ENCODE assay signal across 8 cellular contexts in the genomic region with DNA sequence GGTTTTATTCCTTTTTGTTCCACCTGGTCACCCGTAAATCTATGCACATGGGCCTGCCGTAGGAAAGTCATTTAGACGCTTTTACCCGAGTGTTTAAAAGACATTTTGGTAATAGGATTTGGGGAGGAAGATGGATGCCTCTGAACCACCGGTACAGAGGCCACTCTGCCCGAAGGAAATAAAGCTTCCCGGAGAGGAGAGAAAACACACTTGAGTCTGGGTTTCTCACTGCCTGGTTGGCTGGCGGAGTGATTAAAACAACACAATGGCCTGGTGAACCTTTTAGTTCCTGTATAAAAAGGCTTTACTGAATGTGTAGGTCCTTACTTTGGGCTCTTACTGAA. TPM values are rescaled to one million over a fixed set of nuclear protein-coding genes. Genes with fewer than 3 reads are reported as not detected.
DNase-seq lines count a peak whose midpoint lies in the region; ATAC-seq, FAIRE-seq and TF ChIP-seq lines count a peak whose summit lies in the region.

No MANE protein-coding gene starts in this region.

- no peaks in the 10 kb centered on the region for H3K36me3 Mint-ChIP-seq in activated CD4-positive, alpha-beta memory T cell treated with anti-CD3 and anti-CD28 coated beads for 36 hours

- H3K9me3 ChIP-seq in BLaER1 (peaks cover 1% of the 10 kb centered on the region; the same call in 1 of the 2 replicates), fibroblast of lung (ENCODE audit: control insufficient read depth, insufficient read depth, low read depth, low read length) (no peaks in the 10 kb centered on the region), neutrophil (no peaks in the 10 kb centered on the region)

- H4K20me1 ChIP-seq in BLaER1 = no peaks in the 10 kb centered on the region
- H4K20me1 ChIP-seq in KMS-11 (ENCODE audit: insufficient read depth) = no peaks in the 10 kb centered on the region
- no peaks in the 10 kb centered on the region for H4K20me1 ChIP-seq in fibroblast of lung (ENCODE audit: control insufficient read depth, extremely low read depth, insufficient read depth, low read length)

- peak overlapping the region; percentile 90 for H3K27ac ChIP-seq in BLaER1
- H3K27ac ChIP-seq in KMS-11 = peak overlapping the region; percentile 98
- peak overlapping the region; percentile 82 for H3K27ac ChIP-seq in fibroblast of lung (ENCODE audit: insufficient read depth, low read length)
- H3K27ac ChIP-seq in neutrophil = no peak overlapping the region

- peak; percentile 33 for DNase-seq in activated CD4-positive, alpha-beta memory T cell treated with anti-CD3 and anti-CD28 coated beads for 36 hours
- peak in 1 of 2 donors; percentile 29 for DNase-seq in fibroblast of lung (ENCODE audit: low read depth in 2 of 2)
- no peak for DNase-seq in D721Med (ENCODE audit: insufficient read length, low spot score)

- H3K9me3 Mint-ChIP-seq in activated CD4-positive, alpha-beta memory T cell treated with anti-CD3 and anti-CD28 coated beads for 36 hours = no peaks in the 10 kb centered on the region

- peak overlapping the region; percentile 76 for H3K4me3 ChIP-seq in BLaER1
- peak overlapping the region; percentile 56 for H3K4me3 ChIP-seq in KMS-11 (IDR thresholded peaks at IDR 0.05; ENCODE audit: insufficient read depth, low read depth, low read length)
- peak overlapping the region; percentile 61 to 80 (median 74) for H3K4me3 ChIP-seq in fibroblast of lung (replicated peaks in 1 of 4; ENCODE audit: control extremely low read depth in 1 of 4, insufficient read depth in 1 of 4, low read depth in 3 of 4, low read length in 4 of 4)
- peak overlapping the region; percentile 54 to 65 for H3K4me3 ChIP-seq in neutrophil (ENCODE audit: low read depth in 1 of 2, low read length in 1 of 2)

- peak overlapping the region; percentile 97 for H3K27ac Mint-ChIP-seq in activated CD4-positive, alpha-beta memory T cell treated with anti-CD3 and anti-CD28 coated beads for 36 hours

- H2AFZ ChIP-seq in KMS-11 (ENCODE audit: low read depth) (peak overlapping the region; percentile 85), fibroblast of lung (ENCODE audit: low read length) (peak overlapping the region; percentile 98)

- no peaks in the 10 kb centered on the region for H3K27me3 Mint-ChIP-seq in activated CD4-positive, alpha-beta memory T cell treated with anti-CD3 and anti-CD28 coated beads for 36 hours

- H3K79me2 ChIP-seq in KMS-11 (ENCODE audit: insufficient read depth, low read depth) = no peaks in the 10 kb centered on the region; the same call in 1 of the 2 replicates
- H3K79me2 ChIP-seq in fibroblast of lung (ENCODE audit: control insufficient read depth, insufficient read depth, low read length) = no peaks in the 10 kb centered on the region

- peak overlapping the region; percentile 87 for H3K9ac ChIP-seq in BLaER1
- peak overlapping the region; percentile 96 for H3K9ac ChIP-seq in KMS-11
- peak overlapping the region; percentile 70 for H3K9ac ChIP-seq in fibroblast of lung (ENCODE audit: insufficient read depth, low read length)

- CTCF ChIA-PET in activated CD4-positive, alpha-beta memory T cell treated with anti-CD3 and anti-CD28 coated beads for 36 hours (lab: Charles Lee) = interaction anchor here (0.7 kb wide), 1 partner anchor 299 kb away, joined by 3 read pairs; no protein-coding TSS in a partner anchor

- H3K4me1 ChIP-seq in BLaER1 = peaks cover 20% of the 10 kb centered on the region
- peaks cover 18% of the 10 kb centered on the region for H3K4me1 ChIP-seq in KMS-11 (ENCODE audit: low read depth, poor library complexity, severe bottlenecking)
- H3K4me1 ChIP-seq in fibroblast of lung (ENCODE audit: control insufficient read depth, extremely low read depth, insufficient read depth, low read length) = no peaks in the 10 kb centered on the region
- H3K4me1 ChIP-seq in neutrophil (ENCODE audit: control insufficient read depth in 1 of 2, insufficient read depth in 1 of 2, low read depth in 1 of 2, low read length in 1 of 2) = peaks cover 18 to 22% of the 10 kb centered on the region in 2 experiments

- H3K4me1 Mint-ChIP-seq in activated CD4-positive, alpha-beta memory T cell treated with anti-CD3 and anti-CD28 coated beads for 36 hours (ENCODE audit: low read depth) = peaks cover 19% of the 10 kb centered on the region

- H3K36me3 ChIP-seq in BLaER1 (no peaks in the 10 kb centered on the region), KMS-11 (ENCODE audit: insufficient read depth) (no peaks in the 10 kb centered on the region), fibroblast of lung (ENCODE audit: control insufficient read depth, insufficient read depth, low read length) (no peaks in the 10 kb centered on the region), neutrophil (no peaks in the 10 kb centered on the region)

- POLR2A ChIA-PET in activated CD4-positive, alpha-beta memory T cell treated with anti-CD3 and anti-CD28 coated beads for 36 hours (lab: Charles Lee) = interaction anchor here (0.6 kb wide), 1 partner anchor 400 kb away, joined by 3 read pairs; no protein-coding TSS in a partner anchor

- ATAC-seq in GM19351 (IDR thresholded peaks at IDR 0.05; ENCODE audit: unreplicated experiment) = peak; percentile 3
- ATAC-seq in GM21786 (IDR thresholded peaks at IDR 0.05; ENCODE audit: unreplicated experiment) = no peak

- H3K27me3 ChIP-seq in BLaER1 (no peaks in the 10 kb centered on the region), KMS-11 (ENCODE audit: insufficient read depth, low read depth) (no peaks in the 10 kb centered on the region), fibroblast of lung (ENCODE audit: control insufficient read depth, insufficient read depth, low read length) (no peaks in the 10 kb centered on the region), neutrophil (no peaks in the 10 kb centered on the region)

- peak overlapping the region; percentile 94 for H3K4me3 Mint-ChIP-seq in activated CD4-positive, alpha-beta memory T cell treated with anti-CD3 and anti-CD28 coated beads for 36 hours

- no peak for TF ChIP-seq CTCF in KMS-11 (conservative IDR thresholded peaks at IDR 0.05; ENCODE audit: low read depth, low read length)
- TF ChIP-seq CTCF in fibroblast of lung (conservative IDR thresholded peaks at IDR 0.05 in 1 of 2, IDR thresholded peaks at IDR 0.05 in 1 of 2; ENCODE audit: low read depth in 1 of 2, low read length in 2 of 2) = no peak
- TF ChIP-seq CTCF in neutrophil (IDR thresholded peaks at IDR 0.05) = no peak
- TF ChIP-seq CTCF in D721Med (IDR thresholded peaks at IDR 0.05; ENCODE audit: insufficient read depth, missing control alignments) = no peak

- no peak for FAIRE-seq in D721Med (lab: Jason Lieb, UNC)

- H3K4me2 ChIP-seq in BLaER1 (peak overlapping the region; percentile 88), KMS-11 (peak overlapping the region; percentile 69), fibroblast of lung (ENCODE audit: extremely low read depth, insufficient read depth, low read length) (peak overlapping the region; percentile 95)

- intact Hi-C loops in activated CD4-positive, alpha-beta memory T cell treated with anti-CD3 and anti-CD28 coated beads for 36 hours (cut with micrococcal nuclease) = loop anchor here (1.0 to 5.0 kb wide), 9 partner anchors 64 to 1844 kb away; a partner anchor contains a TSS

RNA-seq across cellular contexts. Expression of a gene that starts 0.8 kb away (rescaled TPM):
- 1 to 10 TPM; 6.0 to 6.2 TPM for total RNA-seq in activated CD4-positive, alpha-beta memory T cell treated with anti-CD3 and anti-CD28 coated beads for 36 hours
- 4.3 and 5.6 TPM in 2 replicates for total RNA-seq in fibroblast of lung
- polyA plus RNA-seq in fibroblast of lung = 1.6 and 2.2 TPM in 2 replicates
- polyA plus RNA-seq in fibroblast of lung (2012) = 1.4 and 2.2 TPM in 2 replicates
- polyA minus RNA-seq in fibroblast of lung (ENCODE audit: low replicate concordance) = 0.07 and 0.20 TPM in 2 replicates

RNA-seq across cellular contexts. Expression of a gene that starts 1.3 kb away (rescaled TPM):
- not detected for total RNA-seq in activated CD4-positive, alpha-beta memory T cell treated with anti-CD3 and anti-CD28 coated beads for 36 hours
- total RNA-seq in fibroblast of lung = under 0.01 and 0.17 TPM in 2 replicates
- polyA plus RNA-seq in fibroblast of lung = 0.06 TPM in 1 of 2 replicates, not detected in the other
- polyA plus RNA-seq in fibroblast of lung (2012) = 0.08 TPM in 1 of 2 replicates, not detected in the other
- polyA minus RNA-seq in fibroblast of lung (ENCODE audit: low replicate concordance) = not detected in 2 replicates
